In the genomic region with DNA sequence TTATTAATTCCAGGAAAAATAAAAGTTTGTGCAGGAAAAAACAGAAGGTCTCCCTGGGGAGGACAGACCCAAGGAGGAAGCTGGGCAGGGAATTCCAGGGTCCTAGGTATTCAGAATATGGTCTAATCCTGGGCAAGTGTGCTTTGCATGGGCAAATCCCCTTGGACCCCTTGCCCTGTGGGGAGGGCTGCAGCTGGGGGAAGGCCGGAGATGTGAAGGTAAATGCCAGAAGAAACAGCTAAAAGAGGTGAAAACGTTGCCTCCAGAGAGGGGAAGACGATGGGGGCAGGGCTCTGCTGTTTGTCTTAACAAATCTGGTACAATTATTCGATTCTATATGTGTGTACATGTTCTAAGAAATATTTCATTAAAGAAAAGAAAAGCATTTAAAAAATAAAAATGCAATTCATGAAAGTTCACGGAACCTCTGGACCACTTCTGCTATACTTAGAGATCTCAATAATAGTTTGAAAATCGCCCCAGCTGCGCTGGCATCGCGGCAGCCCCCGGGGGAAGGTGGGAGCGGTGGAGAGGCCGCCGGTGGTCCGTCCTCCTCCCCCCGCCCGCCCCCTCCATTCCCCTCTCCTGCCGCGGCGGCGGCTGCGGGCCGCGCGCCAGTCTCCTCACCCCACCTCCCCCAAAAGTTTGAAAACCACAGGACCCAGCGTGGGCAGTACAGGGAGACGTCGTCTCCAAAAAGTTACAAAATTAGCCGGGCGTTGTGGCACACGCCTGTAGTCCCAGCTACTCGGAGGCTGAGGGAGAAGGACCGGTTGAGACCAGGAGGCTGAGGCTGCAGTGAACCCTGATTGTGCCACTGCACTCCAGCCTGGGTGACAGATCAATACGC, we compare ENCODE assay signal across 1 cellular context.
TF ChIP-seq lines count a peak whose summit lies in the region.

No MANE protein-coding gene starts in this region.

TF ChIP-seq in GM23338, 12 proteins besides CTCF, POLR2A, EP300 and RAD21 (continued from another document):
- TF ChIP-seq, protein P1, sequence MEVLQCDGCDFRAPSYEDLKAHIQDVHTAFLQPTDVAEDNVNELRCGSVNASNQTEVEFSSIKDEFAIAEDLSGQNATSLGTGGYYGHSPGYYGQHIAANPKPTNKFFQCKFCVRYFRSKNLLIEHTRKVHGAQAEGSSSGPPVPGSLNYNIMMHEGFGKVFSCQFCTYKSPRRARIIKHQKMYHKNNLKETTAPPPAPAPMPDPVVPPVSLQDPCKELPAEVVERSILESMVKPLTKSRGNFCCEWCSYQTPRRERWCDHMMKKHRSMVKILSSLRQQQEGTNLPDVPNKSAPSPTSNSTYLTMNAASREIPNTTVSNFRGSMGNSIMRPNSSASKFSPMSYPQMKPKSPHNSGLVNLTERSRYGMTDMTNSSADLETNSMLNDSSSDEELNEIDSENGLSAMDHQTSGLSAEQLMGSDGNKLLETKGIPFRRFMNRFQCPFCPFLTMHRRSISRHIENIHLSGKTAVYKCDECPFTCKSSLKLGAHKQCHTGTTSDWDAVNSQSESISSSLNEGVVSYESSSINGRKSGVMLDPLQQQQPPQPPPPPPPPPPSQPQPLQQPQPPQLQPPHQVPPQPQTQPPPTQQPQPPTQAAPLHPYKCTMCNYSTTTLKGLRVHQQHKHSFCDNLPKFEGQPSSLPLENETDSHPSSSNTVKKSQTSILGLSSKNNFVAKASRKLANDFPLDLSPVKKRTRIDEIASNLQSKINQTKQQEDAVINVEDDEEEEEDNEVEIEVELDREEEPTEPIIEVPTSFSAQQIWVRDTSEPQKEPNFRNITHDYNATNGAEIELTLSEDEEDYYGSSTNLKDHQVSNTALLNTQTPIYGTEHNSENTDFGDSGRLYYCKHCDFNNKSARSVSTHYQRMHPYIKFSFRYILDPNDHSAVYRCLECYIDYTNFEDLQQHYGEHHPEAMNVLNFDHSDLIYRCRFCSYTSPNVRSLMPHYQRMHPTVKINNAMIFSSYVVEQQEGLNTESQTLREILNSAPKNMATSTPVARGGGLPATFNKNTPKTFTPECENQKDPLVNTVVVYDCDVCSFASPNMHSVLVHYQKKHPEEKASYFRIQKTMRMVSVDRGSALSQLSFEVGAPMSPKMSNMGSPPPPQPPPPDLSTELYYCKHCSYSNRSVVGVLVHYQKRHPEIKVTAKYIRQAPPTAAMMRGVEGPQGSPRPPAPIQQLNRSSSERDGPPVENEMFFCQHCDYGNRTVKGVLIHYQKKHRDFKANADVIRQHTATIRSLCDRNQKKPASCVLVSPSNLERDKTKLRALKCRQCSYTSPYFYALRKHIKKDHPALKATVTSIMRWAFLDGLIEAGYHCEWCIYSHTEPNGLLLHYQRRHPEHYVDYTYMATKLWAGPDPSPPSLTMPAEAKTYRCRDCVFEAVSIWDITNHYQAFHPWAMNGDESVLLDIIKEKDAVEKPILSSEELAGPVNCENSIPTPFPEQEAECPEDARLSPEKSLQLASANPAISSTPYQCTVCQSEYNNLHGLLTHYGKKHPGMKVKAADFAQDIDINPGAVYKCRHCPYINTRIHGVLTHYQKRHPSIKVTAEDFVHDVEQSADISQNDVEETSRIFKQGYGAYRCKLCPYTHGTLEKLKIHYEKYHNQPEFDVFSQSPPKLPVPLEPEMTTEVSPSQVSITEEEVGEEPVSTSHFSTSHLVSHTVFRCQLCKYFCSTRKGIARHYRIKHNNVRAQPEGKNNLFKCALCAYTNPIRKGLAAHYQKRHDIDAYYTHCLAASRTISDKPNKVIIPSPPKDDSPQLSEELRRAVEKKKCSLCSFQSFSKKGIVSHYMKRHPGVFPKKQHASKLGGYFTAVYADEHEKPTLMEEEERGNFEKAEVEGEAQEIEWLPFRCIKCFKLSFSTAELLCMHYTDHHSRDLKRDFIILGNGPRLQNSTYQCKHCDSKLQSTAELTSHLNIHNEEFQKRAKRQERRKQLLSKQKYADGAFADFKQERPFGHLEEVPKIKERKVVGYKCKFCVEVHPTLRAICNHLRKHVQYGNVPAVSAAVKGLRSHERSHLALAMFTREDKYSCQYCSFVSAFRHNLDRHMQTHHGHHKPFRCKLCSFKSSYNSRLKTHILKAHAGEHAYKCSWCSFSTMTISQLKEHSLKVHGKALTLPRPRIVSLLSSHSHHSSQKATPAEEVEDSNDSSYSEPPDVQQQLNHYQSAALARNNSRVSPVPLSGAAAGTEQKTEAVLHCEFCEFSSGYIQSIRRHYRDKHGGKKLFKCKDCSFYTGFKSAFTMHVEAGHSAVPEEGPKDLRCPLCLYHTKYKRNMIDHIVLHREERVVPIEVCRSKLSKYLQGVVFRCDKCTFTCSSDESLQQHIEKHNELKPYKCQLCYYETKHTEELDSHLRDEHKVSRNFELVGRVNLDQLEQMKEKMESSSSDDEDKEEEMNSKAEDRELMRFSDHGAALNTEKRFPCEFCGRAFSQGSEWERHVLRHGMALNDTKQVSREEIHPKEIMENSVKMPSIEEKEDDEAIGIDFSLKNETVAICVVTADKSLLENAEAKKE (CRISPR knock-in tag; IDR thresholded peaks at IDR 0.05), result no peak
- TF ChIP-seq EZH2 (IDR thresholded peaks at IDR 0.05; ENCODE audit: low read depth, unreplicated experiment) (no peak), JUNB (IDR thresholded peaks at IDR 0.05; ENCODE audit: unreplicated experiment) (no peak), POLR2AphosphoS5 (IDR thresholded peaks at IDR 0.05; ENCODE audit: low read depth) (no peak), ZNF331 (CRISPR knock-in tag; IDR thresholded peaks at IDR 0.05; ENCODE audit: low read depth) (no peak), ZNF114 (CRISPR knock-in tag; IDR thresholded peaks at IDR 0.05) (no peak), EZH2phosphoT487 (IDR thresholded peaks at IDR 0.05; ENCODE audit: unreplicated experiment) (no peak)
- TF ChIP-seq, protein P2, sequence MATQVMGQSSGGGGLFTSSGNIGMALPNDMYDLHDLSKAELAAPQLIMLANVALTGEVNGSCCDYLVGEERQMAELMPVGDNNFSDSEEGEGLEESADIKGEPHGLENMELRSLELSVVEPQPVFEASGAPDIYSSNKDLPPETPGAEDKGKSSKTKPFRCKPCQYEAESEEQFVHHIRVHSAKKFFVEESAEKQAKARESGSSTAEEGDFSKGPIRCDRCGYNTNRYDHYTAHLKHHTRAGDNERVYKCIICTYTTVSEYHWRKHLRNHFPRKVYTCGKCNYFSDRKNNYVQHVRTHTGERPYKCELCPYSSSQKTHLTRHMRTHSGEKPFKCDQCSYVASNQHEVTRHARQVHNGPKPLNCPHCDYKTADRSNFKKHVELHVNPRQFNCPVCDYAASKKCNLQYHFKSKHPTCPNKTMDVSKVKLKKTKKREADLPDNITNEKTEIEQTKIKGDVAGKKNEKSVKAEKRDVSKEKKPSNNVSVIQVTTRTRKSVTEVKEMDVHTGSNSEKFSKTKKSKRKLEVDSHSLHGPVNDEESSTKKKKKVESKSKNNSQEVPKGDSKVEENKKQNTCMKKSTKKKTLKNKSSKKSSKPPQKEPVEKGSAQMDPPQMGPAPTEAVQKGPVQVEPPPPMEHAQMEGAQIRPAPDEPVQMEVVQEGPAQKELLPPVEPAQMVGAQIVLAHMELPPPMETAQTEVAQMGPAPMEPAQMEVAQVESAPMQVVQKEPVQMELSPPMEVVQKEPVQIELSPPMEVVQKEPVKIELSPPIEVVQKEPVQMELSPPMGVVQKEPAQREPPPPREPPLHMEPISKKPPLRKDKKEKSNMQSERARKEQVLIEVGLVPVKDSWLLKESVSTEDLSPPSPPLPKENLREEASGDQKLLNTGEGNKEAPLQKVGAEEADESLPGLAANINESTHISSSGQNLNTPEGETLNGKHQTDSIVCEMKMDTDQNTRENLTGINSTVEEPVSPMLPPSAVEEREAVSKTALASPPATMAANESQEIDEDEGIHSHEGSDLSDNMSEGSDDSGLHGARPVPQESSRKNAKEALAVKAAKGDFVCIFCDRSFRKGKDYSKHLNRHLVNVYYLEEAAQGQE (IDR thresholded peaks at IDR 0.05; ENCODE audit: unreplicated experiment), result no peak
